ENCODE assay signal across 11 cellular contexts in the genomic region with DNA sequence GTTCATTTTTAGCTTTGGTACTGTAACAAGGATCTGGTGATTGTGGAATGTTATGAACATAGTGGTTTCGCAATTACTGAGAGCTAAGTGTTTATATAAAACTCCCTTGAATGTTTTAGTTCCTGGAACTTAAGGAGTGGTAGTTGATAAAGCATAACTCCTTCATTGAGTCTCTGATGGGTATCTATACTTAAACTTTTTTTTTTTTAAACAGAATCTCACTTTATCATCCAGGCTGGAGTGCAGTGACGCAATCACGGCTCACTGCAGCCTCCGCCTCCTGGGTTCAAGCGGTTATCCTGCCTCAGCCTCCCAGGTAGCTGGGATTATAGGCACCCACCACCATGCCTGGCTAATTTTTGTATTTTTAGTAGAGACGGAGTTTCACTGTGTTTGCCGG. TPM values are rescaled to one million over a fixed set of nuclear protein-coding genes. Genes with fewer than 3 reads are reported as not detected.
DNase-seq lines count a peak whose midpoint lies in the region; ATAC-seq and FAIRE-seq lines count a peak whose summit lies in the region.
"Had no signal": no experiment of that assay in that cellular context is flagged by ENCODE, and none has a peak within 500 bp of the region (broad histone marks: within the 10 kb centered on the region; RNA-seq: fewer than 3 reads in every experiment).

No MANE protein-coding gene starts in this region.

- H2BK12ac ChIP-seq in mesenchymal stem cell (ENCODE audit: low read length in 2 of 2): no peak overlapping the region

- H3K23ac ChIP-seq in mesenchymal stem cell (ENCODE audit: low read length in 2 of 2): no peak overlapping the region

- H4K8ac ChIP-seq in mesenchymal stem cell (ENCODE audit: low read length): peak overlapping the region; percentile 17

- H3K27me3 Mint-ChIP-seq in activated T-cell treated with anti-CD3 and anti-CD28 coated beads, Interleukin-2, amount 50 U/mL, for 4 hours (ENCODE audit: low read depth): no peaks in the 10 kb centered on the region

- no peak overlapping the region for H2BK5ac ChIP-seq in mesenchymal stem cell (ENCODE audit: low read depth, low read length, poor library complexity, severe bottlenecking)

- no peak overlapping the region for H3K4me3 ChIP-seq in mesenchymal stem cell (ENCODE audit: insufficient read depth in 1 of 2, low read depth in 1 of 2, low read length in 2 of 2)

- peaks cover 15 to 19% of the 10 kb centered on the region in 2 experiments for H3K36me3 ChIP-seq in mesenchymal stem cell (ENCODE audit: control insufficient read depth in 1 of 2, insufficient read depth in 2 of 2, low read depth in 1 of 2, low read length in 2 of 2)

- H3K27ac ChIP-seq in mesenchymal stem cell (ENCODE audit: low read length, poor library complexity, severe bottlenecking): no peak overlapping the region

- no peak overlapping the region for H2BK15ac ChIP-seq in mesenchymal stem cell (ENCODE audit: low read depth, poor library complexity, severe bottlenecking)

- no peaks in the 10 kb centered on the region for H3K27me3 ChIP-seq in mesenchymal stem cell (ENCODE audit: control insufficient read depth in 1 of 2, insufficient read depth in 1 of 2, low read length in 2 of 2)

- H3K4me2 ChIP-seq in mesenchymal stem cell (ENCODE audit: low read length, poor library complexity, severe bottlenecking): no peak overlapping the region

- peaks cover 13% of the 10 kb centered on the region for H3K36me3 Mint-ChIP-seq in activated T-cell treated with anti-CD3 and anti-CD28 coated beads, Interleukin-2, amount 50 U/mL, for 4 hours (ENCODE audit: insufficient read depth)

- no peak overlapping the region for H4K91ac ChIP-seq in mesenchymal stem cell (ENCODE audit: low read length)

- H3K4me3 Mint-ChIP-seq in activated T-cell treated with anti-CD3 and anti-CD28 coated beads, Interleukin-2, amount 50 U/mL, for 4 hours: no peak overlapping the region
- H3K4me3 Mint-ChIP-seq: H9 had no signal

- H2BK120ac ChIP-seq in mesenchymal stem cell (ENCODE audit: low read depth, low read length): no peak overlapping the region

- WGBS in mesenchymal stem cell: 41% methylated on average over 5 of the region's 7 CpGs

- H2AK5ac ChIP-seq in mesenchymal stem cell (ENCODE audit: low read length, severe bottlenecking): no peak overlapping the region

- peaks cover 2% of the 10 kb centered on the region for H3K4me1 Mint-ChIP-seq in activated T-cell treated with anti-CD3 and anti-CD28 coated beads, Interleukin-2, amount 50 U/mL, for 4 hours (ENCODE audit: low read depth)
- H3K4me1 Mint-ChIP-seq: H9 had no signal

- no peak overlapping the region for H3K18ac ChIP-seq in mesenchymal stem cell (ENCODE audit: low read depth in 1 of 2, low read length in 2 of 2)

- H3K4me1 ChIP-seq in mesenchymal stem cell (ENCODE audit: control insufficient read depth, insufficient read depth, low read depth, low read length): peaks cover 13% of the 10 kb centered on the region

- H3K9ac ChIP-seq in mesenchymal stem cell (ENCODE audit: low read length): peak overlapping the region; percentile 39

- peaks cover 10% of the 10 kb centered on the region for H3K79me1 ChIP-seq in mesenchymal stem cell (replicated peaks; ENCODE audit: low read length, poor library complexity, severe bottlenecking)

- FAIRE-seq in colon (lab: Jason Lieb, UNC): peak; percentile 62
- no peak for FAIRE-seq in GM19239 (lab: Jason Lieb, UNC)
- FAIRE-seq: TTC549 had no signal

- H3K14ac ChIP-seq in mesenchymal stem cell (ENCODE audit: low read length in 2 of 2): no peak overlapping the region

- H3K4ac ChIP-seq in mesenchymal stem cell (ENCODE audit: low read depth in 1 of 2, low read length in 2 of 2): no peak overlapping the region

- ATAC-seq in GM21390 (IDR thresholded peaks at IDR 0.05; ENCODE audit: unreplicated experiment): no peak
- no peak for ATAC-seq in activated T-cell treated with anti-CD3 and anti-CD28 coated beads, Interleukin-2, amount 50 U/mL, for 4 hours

- DNase-seq in AG08395 (ENCODE audit: low spot score) (peak; percentile 57), M059J (ENCODE audit: low read depth) (peak; percentile 80), mesenchymal stem cell (peak; percentile 85), midbrain (lab: John Stamatoyannopoulos, UW) (no peak), GM19239 (ENCODE audit: insufficient read length, low spot score) (no peak)
- no peak for DNase-seq in activated T-cell treated with anti-CD3 and anti-CD28 coated beads, Interleukin-2, amount 50 U/mL, for 4 hours
- DNase-seq: activated gamma-delta T cell treated with Interleukin-2 at 50 U/mL for 16 hours, H9 had no signal

- no peaks in the 10 kb centered on the region for H3K9me3 Mint-ChIP-seq in activated T-cell treated with anti-CD3 and anti-CD28 coated beads, Interleukin-2, amount 50 U/mL, for 4 hours
- H3K9me3 Mint-ChIP-seq: H9 had no signal

- H2AFZ ChIP-seq in mesenchymal stem cell (ENCODE audit: low read depth, low read length): no peak overlapping the region

- H3K9me3 ChIP-seq in mesenchymal stem cell (ENCODE audit: control insufficient read depth, low read length): no peaks in the 10 kb centered on the region

RNA-seq across cellular contexts. Expression of a gene that starts 11.3 kb away (rescaled TPM):
- 50.1 and 63.1 TPM in 2 replicates for total RNA-seq in M059J (2014; rRNA removed; shearing (Covaris generic))
- 24.8 TPM for polyA plus RNA-seq in mesenchymal stem cell (2013, experiment 1 of 2)
- 26.3 TPM for polyA plus RNA-seq in mesenchymal stem cell (2013, experiment 2 of 2)
- total RNA-seq in activated T-cell treated with anti-CD3 and anti-CD28 coated beads, Interleukin-2, amount 50 U/mL, for 4 hours: 10 to 100 TPM; 15.8 to 18.4 (median 17.3) TPM

RNA-seq across cellular contexts. Expression of a gene that starts 52.0 kb away (rescaled TPM):
- total RNA-seq in M059J (2014; rRNA removed; shearing (Covaris generic)): 32.2 and 32.9 TPM in 2 replicates
- polyA plus RNA-seq in mesenchymal stem cell (2013, experiment 1 of 2): 49.8 TPM
- 44.4 TPM for polyA plus RNA-seq in mesenchymal stem cell (2013, experiment 2 of 2)
- total RNA-seq in activated T-cell treated with anti-CD3 and anti-CD28 coated beads, Interleukin-2, amount 50 U/mL, for 4 hours: 10 to 100 TPM; 48.5 to 48.7 (median 48.5) TPM

Comparison
In these comparisons a context has a peak if more than half of its experiments do, and no peak if none do; other contexts are left out.
1. DNase-seq: peak in AG08395 (single experiment), M059J (single experiment) and mesenchymal stem cell (single experiment); none in midbrain (single experiment), GM19239 (single experiment) and activated T-cell treated with anti-CD3 and anti-CD28 coated beads, Interleukin-2, amount 50 U/mL, for 4 hours (single experiment).